Comparison of ENCODE assay signal across 8 cellular contexts in genomic region chr1:63522891-63523728, GRCh38. TPM values are rescaled to one million over a fixed set of nuclear protein-coding genes. Genes with fewer than 3 reads are reported as not detected.
DNase-seq lines count a peak whose midpoint lies in the region; ATAC-seq and TF ChIP-seq lines count a peak whose summit lies in the region.

A gene with protein sequence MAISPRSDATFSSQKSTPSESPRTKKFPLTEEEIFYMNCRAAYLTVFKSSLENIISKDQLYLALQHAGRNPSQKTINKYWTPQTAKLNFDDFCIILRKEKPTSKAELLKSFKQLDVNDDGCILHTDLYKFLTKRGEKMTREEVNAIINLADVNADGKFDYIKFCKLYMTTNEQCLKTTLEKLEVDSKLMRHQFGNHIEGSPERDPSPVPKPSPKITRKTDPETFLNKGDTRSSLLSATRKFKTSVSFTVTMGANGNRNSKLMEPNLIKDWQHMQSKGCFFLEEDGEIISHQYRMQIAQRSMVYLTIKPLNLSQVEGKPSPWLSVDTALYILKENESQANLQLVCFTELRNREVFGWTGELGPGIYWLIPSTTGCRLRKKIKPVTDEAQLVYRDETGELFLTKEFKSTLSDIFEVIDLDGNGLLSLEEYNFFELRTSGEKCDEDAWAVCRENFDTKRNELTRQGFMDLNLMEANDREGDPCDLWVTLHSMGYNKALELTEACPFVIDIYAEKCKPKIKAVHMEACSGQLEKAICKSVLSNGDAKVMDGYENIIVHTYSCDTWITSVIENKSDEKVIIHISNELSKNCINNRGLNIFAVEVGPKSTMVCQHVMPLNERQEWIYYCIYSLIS (plus strand): TSS chr1:63523525. CDS start chr1:63525573, 2,048 bp downstream.
A gene with protein sequence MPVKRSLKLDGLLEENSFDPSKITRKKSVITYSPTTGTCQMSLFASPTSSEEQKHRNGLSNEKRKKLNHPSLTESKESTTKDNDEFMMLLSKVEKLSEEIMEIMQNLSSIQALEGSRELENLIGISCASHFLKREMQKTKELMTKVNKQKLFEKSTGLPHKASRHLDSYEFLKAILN (minus strand): TSS chr1:63523225. CDS start chr1:63523133, 92 bp downstream.

- no peaks in the 10 kb centered on the region for H3K9me2 ChIP-seq in DOHH2 (replicated peaks; ENCODE audit: control insufficient read depth, low read length)
- no peaks in the 10 kb centered on the region for H3K9me2 ChIP-seq in GM23248 (ENCODE audit: insufficient read depth)
- H3K9me2 ChIP-seq in Karpas-422 (replicated peaks; ENCODE audit: insufficient read depth, low read length) = no peaks in the 10 kb centered on the region

- H3K27ac ChIP-seq in DOHH2 (ENCODE audit: low read depth, low read length) = peak within 1 kb of the TSS; percentile 90
- peak within 1 kb of the TSS; percentile 97 for H3K27ac ChIP-seq in GM23248
- H3K27ac ChIP-seq in Karpas-422 (ENCODE audit: low read length) = peak within 1 kb of the TSS; percentile 88

- peak within 1 kb of the TSS; percentile 98 for H3K27ac Mint-ChIP-seq in activated T-helper 2 cell treated with anti-CD3 and anti-CD28 coated beads, Interferon-gamma antibody, Interleukin-2, Interleukin-4, amounts not matched to agents 10 μg/mL and 5 μg/mL and 100 μg/mL, durations not matched to agents 14 hours and 24 hours and 36 hours
- peak within 1 kb of the TSS; percentile 94 to 99 (median 96) for H3K27ac Mint-ChIP-seq in naive thymus-derived CD8-positive, alpha-beta T cell
- H3K27ac Mint-ChIP-seq in stimulated activated naive B cell treated with anti-CD40 and anti-IgM and Interleukin-4, amounts not matched to agents 10 μg/mL and 1 μg/mL and 100 μg/mL, for 72 hours = peak within 1 kb of the TSS; percentile 99

- H3K27me3 ChIP-seq in DOHH2 (ENCODE audit: control insufficient read depth, low read length) (no peaks in the 10 kb centered on the region), GM23248 (replicated peaks; ENCODE audit: insufficient read depth) (no peaks in the 10 kb centered on the region), Karpas-422 (ENCODE audit: low read length) (no peaks in the 10 kb centered on the region)

- H3K9ac ChIP-seq in GM23248 (peak within 1 kb of the TSS; percentile 93), Karpas-422 (ENCODE audit: low read length) (peak within 1 kb of the TSS; percentile 79)

- ATAC-seq in naive thymus-derived CD8-positive, alpha-beta T cell = peak; percentile 84
- ATAC-seq in stimulated activated naive B cell treated with anti-CD40 and anti-IgM and Interleukin-4, amounts not matched to agents 10 μg/mL and 1 μg/mL and 100 μg/mL, for 72 hours (replicated peaks) = peak; percentile 94 to 96

- H3K79me2 ChIP-seq in DOHH2 (ENCODE audit: control insufficient read depth, low read length) = peaks cover 65% of the 10 kb centered on the region
- peaks cover 60% of the 10 kb centered on the region for H3K79me2 ChIP-seq in GM23248 (ENCODE audit: insufficient read depth)
- H3K79me2 ChIP-seq in Karpas-422 (ENCODE audit: low read length) = peaks cover 76% of the 10 kb centered on the region

- H3K36me3 ChIP-seq in DOHH2 (ENCODE audit: control insufficient read depth, low read length) (peaks cover 35% of the 10 kb centered on the region), GM23248 (ENCODE audit: low read depth) (no peaks in the 10 kb centered on the region), Karpas-422 (ENCODE audit: insufficient read depth, low read length) (peaks cover 7% of the 10 kb centered on the region)

- H3K9me3 ChIP-seq in DOHH2 (ENCODE audit: control insufficient read depth, insufficient read depth, low read length) (no peaks in the 10 kb centered on the region), GM23248 (ENCODE audit: low read depth) (no peaks in the 10 kb centered on the region), Karpas-422 (ENCODE audit: low read length) (no peaks in the 10 kb centered on the region)

- in situ Hi-C loops in GM23248 (cut with MboI) = no loop called here

- POLR2A ChIA-PET in naive thymus-derived CD8-positive, alpha-beta T cell (lab: Charles Lee) = interaction anchor here (0.7 to 1.1 kb wide), 2 partner anchors 70 to 155 kb away, joined by 3 to 4 read pairs; partner anchors contain the start of genes ALG6 and PGM1

- no peaks in the 10 kb centered on the region for H3K9me3 Mint-ChIP-seq in activated T-helper 2 cell treated with anti-CD3 and anti-CD28 coated beads, Interferon-gamma antibody, Interleukin-2, Interleukin-4, amounts not matched to agents 10 μg/mL and 5 μg/mL and 100 μg/mL, durations not matched to agents 14 hours and 24 hours and 36 hours
- no peaks in the 10 kb centered on the region for H3K9me3 Mint-ChIP-seq in naive thymus-derived CD8-positive, alpha-beta T cell
- no peaks in the 10 kb centered on the region for H3K9me3 Mint-ChIP-seq in stimulated activated naive B cell treated with anti-CD40 and anti-IgM and Interleukin-4, amounts not matched to agents 10 μg/mL and 1 μg/mL and 100 μg/mL, for 72 hours

- H3K36me3 Mint-ChIP-seq in activated T-helper 2 cell treated with anti-CD3 and anti-CD28 coated beads, Interferon-gamma antibody, Interleukin-2, Interleukin-4, amounts not matched to agents 10 μg/mL and 5 μg/mL and 100 μg/mL, durations not matched to agents 14 hours and 24 hours and 36 hours (ENCODE audit: low read depth) = peaks cover 2% of the 10 kb centered on the region
- H3K36me3 Mint-ChIP-seq in naive thymus-derived CD8-positive, alpha-beta T cell = peaks cover 0 to 22% (median 2%) of the 10 kb centered on the region in 3 donors
- peaks cover 1 to 4% of the 10 kb centered on the region in 2 donors for H3K36me3 Mint-ChIP-seq in stimulated activated naive B cell treated with anti-CD40 and anti-IgM and Interleukin-4, amounts not matched to agents 10 μg/mL and 1 μg/mL and 100 μg/mL, for 72 hours

- intact Hi-C loops in activated T-helper 2 cell treated with anti-CD3 and anti-CD28 coated beads, Interferon-gamma antibody, Interleukin-2, Interleukin-4, amounts not matched to agents 10 μg/mL and 5 μg/mL and 100 μg/mL, durations not matched to agents 14 hours and 24 hours and 36 hours (cut with micrococcal nuclease) = loop anchor here (1.0 to 10.0 kb wide), 3 partner anchors 71 to 1088 kb away; partner anchors contain the start of genes ALG6 and USP1

- peak within 1 kb of the TSS; percentile 89 for H3K4me2 ChIP-seq in DOHH2 (ENCODE audit: low read length)
- H3K4me2 ChIP-seq in GM23248 (ENCODE audit: unreplicated experiment) = peak within 1 kb of the TSS; percentile 89
- peak within 1 kb of the TSS; percentile 94 for H3K4me2 ChIP-seq in Karpas-422 (ENCODE audit: low read depth, low read length, poor library complexity, severe bottlenecking)

- H3K4me1 Mint-ChIP-seq in activated T-helper 2 cell treated with anti-CD3 and anti-CD28 coated beads, Interferon-gamma antibody, Interleukin-2, Interleukin-4, amounts not matched to agents 10 μg/mL and 5 μg/mL and 100 μg/mL, durations not matched to agents 14 hours and 24 hours and 36 hours (ENCODE audit: low read depth) = peaks cover 36% of the 10 kb centered on the region
- peaks cover 15 to 33% (median 30%) of the 10 kb centered on the region in 4 donors for H3K4me1 Mint-ChIP-seq in naive thymus-derived CD8-positive, alpha-beta T cell
- peaks cover 0 to 30% of the 10 kb centered on the region in 2 donors for H3K4me1 Mint-ChIP-seq in stimulated activated naive B cell treated with anti-CD40 and anti-IgM and Interleukin-4, amounts not matched to agents 10 μg/mL and 1 μg/mL and 100 μg/mL, for 72 hours

- H3F3A ChIP-seq in DOHH2 (ENCODE audit: control insufficient read depth, insufficient read depth) (peaks cover 10% of the 10 kb centered on the region), GM23248 (ENCODE audit: insufficient read depth) (peaks cover 17% of the 10 kb centered on the region)

- H3K4me3 ChIP-seq in DOHH2 (ENCODE audit: low read length) (peak within 1 kb of the TSS; percentile 98), GM23248 (peak within 1 kb of the TSS; percentile 97), Karpas-422 (ENCODE audit: low read length) (peak within 1 kb of the TSS; percentile 92)

- whole genome bisulfite sequencing in GM23248 (ENCODE audit: low coverage in 1 of 2, low lambda C conversion rate in 2 of 2, missing lambda C conversion rate in 2 of 2), 2 experiments = 1 to 2% methylated on average over 50 of the region's 50 CpGs

- H3K27me3 Mint-ChIP-seq in activated T-helper 2 cell treated with anti-CD3 and anti-CD28 coated beads, Interferon-gamma antibody, Interleukin-2, Interleukin-4, amounts not matched to agents 10 μg/mL and 5 μg/mL and 100 μg/mL, durations not matched to agents 14 hours and 24 hours and 36 hours (ENCODE audit: low read depth) = no peaks in the 10 kb centered on the region
- no peaks in the 10 kb centered on the region for H3K27me3 Mint-ChIP-seq in naive thymus-derived CD8-positive, alpha-beta T cell
- H3K27me3 Mint-ChIP-seq in stimulated activated naive B cell treated with anti-CD40 and anti-IgM and Interleukin-4, amounts not matched to agents 10 μg/mL and 1 μg/mL and 100 μg/mL, for 72 hours = no peaks in the 10 kb centered on the region

- no peak for TF ChIP-seq CTCF in DOHH2 (IDR thresholded peaks at IDR 0.05; ENCODE audit: low read depth, low read length, poor library complexity, severe bottlenecking)

- DNase-seq in GM23248 (peak; percentile 98), Karpas-422 (peak; percentile 98), RPMI7951 (ENCODE audit: low read depth) (peak; percentile 95), fibroblast of peridontal ligament (ENCODE audit: extremely low read depth) (peak; percentile 95)
- peak; percentile 82 for DNase-seq in activated T-helper 2 cell treated with anti-CD3 and anti-CD28 coated beads, Interferon-gamma antibody, Interleukin-2, Interleukin-4, amounts not matched to agents 10 μg/mL and 5 μg/mL and 100 μg/mL, durations not matched to agents 14 hours and 24 hours and 36 hours (ENCODE audit: low spot score)
- peak; percentile 66 to 87 (median 80) for DNase-seq in naive thymus-derived CD8-positive, alpha-beta T cell
- peak; percentile 86 for DNase-seq in stimulated activated naive B cell treated with anti-CD40 and anti-IgM and Interleukin-4, amounts not matched to agents 10 μg/mL and 1 μg/mL and 100 μg/mL, for 72 hours

- no peaks in the 10 kb centered on the region for H4K20me1 ChIP-seq in DOHH2 (ENCODE audit: control insufficient read depth, insufficient read depth, low read depth, low read length)
- no peaks in the 10 kb centered on the region for H4K20me1 ChIP-seq in GM23248 (ENCODE audit: insufficient read depth)
- no peaks in the 10 kb centered on the region for H4K20me1 ChIP-seq in Karpas-422 (ENCODE audit: insufficient read depth, low read depth, low read length)

- H3K4me3 Mint-ChIP-seq in activated T-helper 2 cell treated with anti-CD3 and anti-CD28 coated beads, Interferon-gamma antibody, Interleukin-2, Interleukin-4, amounts not matched to agents 10 μg/mL and 5 μg/mL and 100 μg/mL, durations not matched to agents 14 hours and 24 hours and 36 hours (ENCODE audit: low read depth) = peak within 1 kb of the TSS; percentile 97
- peak within 1 kb of the TSS; percentile 89 to 98 (median 96) for H3K4me3 Mint-ChIP-seq in naive thymus-derived CD8-positive, alpha-beta T cell
- peak within 1 kb of the TSS; percentile 91 to 94 for H3K4me3 Mint-ChIP-seq in stimulated activated naive B cell treated with anti-CD40 and anti-IgM and Interleukin-4, amounts not matched to agents 10 μg/mL and 1 μg/mL and 100 μg/mL, for 72 hours

- H3K4me1 ChIP-seq in DOHH2 (ENCODE audit: control insufficient read depth, low read length) = peaks cover 38% of the 10 kb centered on the region
- peaks cover 13% of the 10 kb centered on the region for H3K4me1 ChIP-seq in GM23248 (ENCODE audit: insufficient read depth)
- peaks cover 35% of the 10 kb centered on the region for H3K4me1 ChIP-seq in Karpas-422 (ENCODE audit: low read length)

- H2AFZ ChIP-seq in GM23248 (peak within 1 kb of the TSS; percentile 99), Karpas-422 (ENCODE audit: low read length) (peak within 1 kb of the TSS; percentile 64)

RNA-seq across cellular contexts. Expression of the first gene that starts in this region (rescaled TPM):
- 1.4 and 37.5 TPM in 2 replicates for total RNA-seq in GM23248 (2014; rRNA removed; shearing (Covaris generic))
- polyA plus RNA-seq in GM23248 (2016; fragmentation: Nextera tagmentation; extraction: Ambion mirVana) = 6.2 and 6.3 TPM in 2 replicates
- 10.9 and 20.0 TPM in 2 replicates for total RNA-seq in Karpas-422 (2014; rRNA removed; shearing (Covaris generic); ENCODE audit: low replicate concordance)
- 13.4 and 16.1 TPM in 2 replicates for total RNA-seq in RPMI7951 (2014; rRNA removed; shearing (Covaris generic))
- 6.5 and 6.6 TPM in 2 replicates for total RNA-seq in activated T-helper 2 cell treated with anti-CD3 and anti-CD28 coated beads, Interferon-gamma antibody, Interleukin-2, Interleukin-4, amounts not matched to agents 10 μg/mL and 5 μg/mL and 100 μg/mL, durations not matched to agents 14 hours and 24 hours and 36 hours
- 10 to 100 TPM; 10.3 to 14.7 TPM for total RNA-seq in naive thymus-derived CD8-positive, alpha-beta T cell
- 1 to 10 TPM; 3.5 to 5.9 (median 5.8) TPM for polyA plus RNA-seq in naive thymus-derived CD8-positive, alpha-beta T cell

RNA-seq across cellular contexts. Expression of the second gene that starts in this region (rescaled TPM):
- total RNA-seq in GM23248 (2014; rRNA removed; shearing (Covaris generic)) = 10.3 and 24.4 TPM in 2 replicates
- polyA plus RNA-seq in GM23248 (2016; fragmentation: Nextera tagmentation; extraction: Ambion mirVana) = 25.3 and 26.1 TPM in 2 replicates
- total RNA-seq in Karpas-422 (2014; rRNA removed; shearing (Covaris generic); ENCODE audit: low replicate concordance) = 30.7 and 104 TPM in 2 replicates
- 70.8 and 101 TPM in 2 replicates for total RNA-seq in RPMI7951 (2014; rRNA removed; shearing (Covaris generic))
- total RNA-seq in activated T-helper 2 cell treated with anti-CD3 and anti-CD28 coated beads, Interferon-gamma antibody, Interleukin-2, Interleukin-4, amounts not matched to agents 10 μg/mL and 5 μg/mL and 100 μg/mL, durations not matched to agents 14 hours and 24 hours and 36 hours = 49.3 and 52.2 TPM in 2 replicates
- total RNA-seq in naive thymus-derived CD8-positive, alpha-beta T cell = 10 to 100 TPM; 33.7 to 37.5 TPM
- polyA plus RNA-seq in naive thymus-derived CD8-positive, alpha-beta T cell = 10 to 100 TPM; 19.7 to 30.1 (median 26.4) TPM

Comparison
In these comparisons a context has a peak if more than half of its experiments do, and no peak if none do; other contexts are left out.
1. Peak in every context shown above with its lines: DNase-seq, ATAC-seq, H3K4me3 ChIP-seq and H3K27ac ChIP-seq.